In the genomic region with DNA sequence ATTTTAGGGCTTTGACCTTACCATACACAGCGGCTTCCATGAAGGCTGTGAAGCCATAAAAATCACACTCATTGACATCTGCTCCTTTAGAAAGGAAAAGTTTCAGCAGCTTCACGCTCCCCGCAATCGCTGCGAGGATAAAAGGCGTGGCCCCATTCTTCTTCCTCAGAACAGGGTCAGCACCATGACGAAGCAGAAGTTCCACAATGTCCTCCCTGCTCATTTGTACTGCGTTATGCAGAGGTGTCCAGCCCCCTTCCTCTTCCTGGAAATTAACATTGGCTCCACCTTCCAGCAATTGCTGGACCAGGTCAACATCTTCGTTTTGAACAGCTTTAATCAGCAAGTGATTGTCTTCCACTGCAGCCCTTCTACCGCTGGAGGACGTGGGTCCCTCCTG, we compare ENCODE assay signal across 14 cellular contexts. TPM values are rescaled to one million over a fixed set of nuclear protein-coding genes. Genes with fewer than 3 reads are reported as not detected.
DNase-seq lines count a peak whose midpoint lies in the region; ATAC-seq and TF ChIP-seq lines count a peak whose summit lies in the region.
"Had no signal": no experiment of that assay in that cellular context is flagged by ENCODE, and none has a peak within 500 bp of the region (broad histone marks: within the 10 kb centered on the region; RNA-seq: fewer than 3 reads in every experiment).

No MANE protein-coding gene starts in this region.

- no peaks in the 10 kb centered on the region for H3K36me3 ChIP-seq in SJCRH30
- no peaks in the 10 kb centered on the region for H3K36me3 ChIP-seq in OCI-LY7 (ENCODE audit: insufficient read depth, low read length)

- H3K4me3 ChIP-seq in SJCRH30 (no peak overlapping the region), OCI-LY7 (ENCODE audit: low read depth, low read length, poor library complexity, severe bottlenecking) (no peak overlapping the region)
- H3K4me3 ChIP-seq: Peyer's patch had no signal

- H3K36me3 Mint-ChIP-seq in CD14-positive monocyte (peaks cover 42 to 45% of the 10 kb centered on the region in 2 donors), T-helper 17 cell (ENCODE audit: low read depth) (peaks cover 14% of the 10 kb centered on the region)
- peaks cover 37% of the 10 kb centered on the region for H3K36me3 Mint-ChIP-seq in central memory CD8-positive, alpha-beta T cell (ENCODE audit: insufficient read depth)
- peaks cover 24 to 50% (median 44%) of the 10 kb centered on the region in 3 donors for H3K36me3 Mint-ChIP-seq in naive thymus-derived CD8-positive, alpha-beta T cell

- DNase-seq in CD14-positive monocyte (ENCODE audit: low spot score) (no peak), T-helper 17 cell (no peak), SJCRH30 (no peak), ureter (ENCODE audit: low spot score) (no peak), OCI-LY7 (ENCODE audit: low spot score) (no peak)
- DNase-seq in central memory CD8-positive, alpha-beta T cell (ENCODE audit: low spot score in 2 of 2): no peak
- no peak for DNase-seq in naive thymus-derived CD8-positive, alpha-beta T cell
- DNase-seq: DMS79 treated with DMSO at 0.1 percent for 48 hours, NCI-H1417 treated with DMSO at 0.1 percent for 48 hours, NCI-H1930, NCI-H446, Peyer's patch had no signal

- H3K27me3 ChIP-seq in SJCRH30: no peaks in the 10 kb centered on the region
- H3K27me3 ChIP-seq: Peyer's patch had no signal

- H3K4me1 ChIP-seq in SJCRH30 (no peaks in the 10 kb centered on the region), OCI-LY7 (ENCODE audit: insufficient read depth, low read length, poor library complexity, severe bottlenecking) (peaks cover 15% of the 10 kb centered on the region)

- H3K4me1 Mint-ChIP-seq in CD14-positive monocyte: peaks cover 56% of the 10 kb centered on the region
- H3K4me1 Mint-ChIP-seq in T-helper 17 cell: peaks cover 48% of the 10 kb centered on the region
- peaks cover 68% of the 10 kb centered on the region for H3K4me1 Mint-ChIP-seq in central memory CD8-positive, alpha-beta T cell
- peaks cover 34 to 73% (median 66%) of the 10 kb centered on the region in 4 donors for H3K4me1 Mint-ChIP-seq in naive thymus-derived CD8-positive, alpha-beta T cell

- H4K20me1 ChIP-seq in OCI-LY7 (ENCODE audit: insufficient read depth, low read length): no peaks in the 10 kb centered on the region

- ATAC-seq in T-helper 17 cell (no peak), HG03432 (IDR thresholded peaks at IDR 0.05; ENCODE audit: unreplicated experiment) (no peak)
- ATAC-seq in central memory CD8-positive, alpha-beta T cell (replicated peaks; ENCODE audit: extremely low read depth, poor library complexity, severe bottlenecking): no peak
- ATAC-seq in naive thymus-derived CD8-positive, alpha-beta T cell: no peak

- peaks cover 0 to 9% (median 7%) of the 10 kb centered on the region in 7 donors for H3K9me3 Mint-ChIP-seq in CD14-positive monocyte
- H3K9me3 Mint-ChIP-seq in central memory CD8-positive, alpha-beta T cell: no peaks in the 10 kb centered on the region
- no peaks in the 10 kb centered on the region for H3K9me3 Mint-ChIP-seq in naive thymus-derived CD8-positive, alpha-beta T cell

- intact Hi-C loops in CD14-positive monocyte (cut with micrococcal nuclease): loop anchor here in 1 of 2 donors (10.0 kb wide), 1 partner anchor 192 kb away; a partner anchor contains a TSS
- intact Hi-C loops in OCI-LY7 (cut with micrococcal nuclease; ENCODE audit: unreplicated experiment): no loop called here

- H3K4me3 Mint-ChIP-seq in CD14-positive monocyte (peak overlapping the region; percentile 41 to 57), T-helper 17 cell (no peak overlapping the region)
- H3K4me3 Mint-ChIP-seq in central memory CD8-positive, alpha-beta T cell: peak overlapping the region; percentile 66
- peak overlapping the region in 9 of 10 donors; percentile 15 to 77 (median 70) for H3K4me3 Mint-ChIP-seq in naive thymus-derived CD8-positive, alpha-beta T cell

- H3K27me3 Mint-ChIP-seq in CD14-positive monocyte (ENCODE audit: low read depth in 3 of 3) (peaks cover 0 to 2% (median 0%) of the 10 kb centered on the region in 3 donors), T-helper 17 cell (no peaks in the 10 kb centered on the region)
- H3K27me3 Mint-ChIP-seq in central memory CD8-positive, alpha-beta T cell: no peaks in the 10 kb centered on the region
- H3K27me3 Mint-ChIP-seq in naive thymus-derived CD8-positive, alpha-beta T cell: no peaks in the 10 kb centered on the region

- H3K27ac ChIP-seq in SJCRH30 (no peak overlapping the region), OCI-LY7 (ENCODE audit: low read depth, low read length, poor library complexity, severe bottlenecking) (no peak overlapping the region)
- H3K27ac ChIP-seq: Peyer's patch had no signal

- H3K79me2 ChIP-seq in OCI-LY7 (ENCODE audit: insufficient read depth, low read depth, low read length): no peaks in the 10 kb centered on the region

- H3K27ac Mint-ChIP-seq in CD14-positive monocyte: peak overlapping the region in 6 of 7 donors; percentile 48 to 90 (median 64)
- peak overlapping the region; percentile 42 for H3K27ac Mint-ChIP-seq in T-helper 17 cell
- no peak overlapping the region for H3K27ac Mint-ChIP-seq in central memory CD8-positive, alpha-beta T cell (ENCODE audit: low read depth)
- H3K27ac Mint-ChIP-seq in naive thymus-derived CD8-positive, alpha-beta T cell: no peak overlapping the region

- CTCF ChIA-PET in OCI-LY7 (lab: Charles Lee; ENCODE audit: unreplicated experiment): interaction anchor here (0.8 kb wide), 1 partner anchor 12 kb away, joined by 3 read pairs; no protein-coding TSS in a partner anchor

- BruUV-seq in OCI-LY7 (replicated peaks; lab: Mats Ljungman, UMichigan): no TSS peak

- no peak overlapping the region for H3K4me2 ChIP-seq in OCI-LY7 (ENCODE audit: low read length)

- H3K9me3 ChIP-seq in T-helper 17 cell (ENCODE audit: control insufficient read depth, low read length, poor library complexity, severe bottlenecking) (no peaks in the 10 kb centered on the region), SJCRH30 (replicated peaks) (no peaks in the 10 kb centered on the region), OCI-LY7 (ENCODE audit: low read length) (no peaks in the 10 kb centered on the region)
- H3K9me3 ChIP-seq: Peyer's patch had no signal

- POLR2A ChIA-PET in naive thymus-derived CD8-positive, alpha-beta T cell (lab: Charles Lee): no interaction called here
- POLR2A ChIA-PET in OCI-LY7 (lab: Charles Lee): no interaction called here

- TF ChIP-seq CTCF in CD14-positive monocyte (IDR thresholded peaks at IDR 0.05): no peak
- no peak for TF ChIP-seq CTCF in OCI-LY7 (conservative IDR thresholded peaks at IDR 0.05; ENCODE audit: low read length)

- no peak overlapping the region for H2AFZ ChIP-seq in OCI-LY7 (ENCODE audit: low read length)

- H3K9me2 ChIP-seq in OCI-LY7 (ENCODE audit: insufficient read depth, low read length): no peaks in the 10 kb centered on the region

RNA-seq across cellular contexts. Expression of a gene that starts 2.7 kb away (rescaled TPM):
- polyA plus RNA-seq in CD14-positive monocyte: 10 to 100 TPM in 1 of 2 donors, 1 to 10 TPM in 1; 7.9 to 12.3 TPM
- total RNA-seq in T-helper 17 cell (1 to 10 TPM; 4.3 to 7.4 TPM), ureter (15.0 TPM), OCI-LY7 (2022) (3.0 and 4.0 TPM in 2 replicates)
- total RNA-seq in naive thymus-derived CD8-positive, alpha-beta T cell: 10 to 100 TPM; 20.2 to 20.8 TPM
- polyA plus RNA-seq in naive thymus-derived CD8-positive, alpha-beta T cell: 10 to 100 TPM in 1 of 3 donors, 1 to 10 TPM in 2; 5.0 to 10.1 (median 6.4) TPM
- total RNA-seq in SJCRH30 (2014; rRNA removed; shearing (Covaris generic)): 1.2 and 1.5 TPM in 2 replicates
- 1.3 and 2.2 TPM in 2 replicates for total RNA-seq in OCI-LY7 (2014; rRNA removed; shearing (Covaris generic))

RNA-seq across cellular contexts. Expression of a gene that starts 17.8 kb away (rescaled TPM):
- under 1 TPM in 1 of 2 donors, not detected in 1; 0.07 TPM for polyA plus RNA-seq in CD14-positive monocyte
- total RNA-seq in T-helper 17 cell (10 to 100 TPM; 23.4 to 23.5 TPM), ureter (22.4 TPM), OCI-LY7 (2022) (22.5 and 29.5 TPM in 2 replicates)
- under 1 TPM; 0.41 to 0.49 TPM for total RNA-seq in naive thymus-derived CD8-positive, alpha-beta T cell
- not detected for polyA plus RNA-seq in naive thymus-derived CD8-positive, alpha-beta T cell
- 96.7 and 101 TPM in 2 replicates for total RNA-seq in SJCRH30 (2014; rRNA removed; shearing (Covaris generic))
- total RNA-seq in OCI-LY7 (2014; rRNA removed; shearing (Covaris generic)): 17.9 and 20.1 TPM in 2 replicates
- total RNA-seq: M059J had no signal

Comparison
In these comparisons a context has a peak if more than half of its experiments do, and no peak if none do; other contexts are left out.
1. H3K27ac Mint-ChIP-seq: peak in CD14-positive monocyte (6 of 7) and T-helper 17 cell (single experiment); none in central memory CD8-positive, alpha-beta T cell (single experiment) and naive thymus-derived CD8-positive, alpha-beta T cell (0 of 10).
2. RNA of a gene that starts 17.8 kb away (total RNA-seq): 96.7 to 101 TPM in SJCRH30, 17.9 to 29.5 TPM in OCI-LY7, 23.4 to 23.5 TPM in T-helper 17 cell and 22.4 TPM in ureter (single experiment); 0.41 to 0.49 TPM in naive thymus-derived CD8-positive, alpha-beta T cell; every median in the first group is over 10 times any median in the second.